ENCODE assay signal across 1 cellular context in genomic region chr11:43685483-43685882, GRCh38.
TF ChIP-seq lines count a peak whose summit lies in the region.

No MANE protein-coding gene starts in this region.

TF ChIP-seq in GM12878, 131 proteins besides CTCF, POLR2A, EP300 and RAD21 (continued from another document):
- TF ChIP-seq ATF3 (IDR thresholded peaks at IDR 0.05; ENCODE audit: borderline replicate concordance, extremely low read depth, low read depth, low read length) (no peak), SIX5 (IDR thresholded peaks at IDR 0.05; ENCODE audit: low read depth, low read length, severe bottlenecking) (no peak)
TF ChIP-seq in GM12878: peak in this region for 0.
